9 cellular contexts compared by ENCODE assay signal in genomic region chr7:151226560-151226874, GRCh38. TPM values are rescaled to one million over a fixed set of nuclear protein-coding genes. Genes with fewer than 3 reads are reported as not detected.
A peak's percentile ranks its signal among the peaks of the same experiment; 100 is the strongest.
DNase-seq lines count a peak whose midpoint lies in the region; ATAC-seq and TF ChIP-seq lines count a peak whose summit lies in the region.
"Had no signal": no experiment of that assay in that cellular context is flagged by ENCODE, and none has a peak within 500 bp of the region (broad histone marks: within the 10 kb centered on the region; RNA-seq: fewer than 3 reads in every experiment).

No MANE protein-coding gene starts in this region.

- H3K36me3 Mint-ChIP-seq in endodermal cell (ENCODE audit: low read depth) = peaks cover 37% of the 10 kb centered on the region
- peaks cover 20% of the 10 kb centered on the region for H3K36me3 Mint-ChIP-seq in osteocyte (ENCODE audit: unreplicated experiment)

- WGBS in endodermal cell (ENCODE audit: insufficient coverage in 1 of 2, insufficient read length in 1 of 2), 2 experiments = 1 to 2% methylated on average over 13 to 15 of the region's 15 CpGs

- peak overlapping the region; percentile 65 for H2AFZ ChIP-seq in Loucy (ENCODE audit: low read length)

- H3K27ac ChIP-seq in endodermal cell (ENCODE audit: low read depth, low read length) = no peak overlapping the region

- H3K4me1 ChIP-seq in Loucy (ENCODE audit: insufficient read depth, low read length, poor library complexity, severe bottlenecking) = peaks cover 21% of the 10 kb centered on the region
- H3K4me1 ChIP-seq in endodermal cell (ENCODE audit: control insufficient read depth, insufficient read depth, low read length) = peaks cover 11% of the 10 kb centered on the region

- H3K27me3 Mint-ChIP-seq in endodermal cell (ENCODE audit: insufficient read depth) (no peaks in the 10 kb centered on the region), osteocyte (ENCODE audit: unreplicated experiment) (no peaks in the 10 kb centered on the region)

- peaks cover 19% of the 10 kb centered on the region; the same call in 1 of the 2 replicates for H3K36me3 ChIP-seq in Loucy (ENCODE audit: insufficient read depth, low read length)
- peaks cover 36% of the 10 kb centered on the region for H3K36me3 ChIP-seq in endodermal cell (ENCODE audit: control insufficient read depth, insufficient read depth, low read length)

- H3K4me1 Mint-ChIP-seq in endodermal cell (peaks cover 26% of the 10 kb centered on the region), osteocyte (ENCODE audit: unreplicated experiment) (peaks cover 34% of the 10 kb centered on the region)

- H3K27ac Mint-ChIP-seq in endodermal cell = peak overlapping the region; percentile 99
- H3K27ac Mint-ChIP-seq in osteocyte (ENCODE audit: unreplicated experiment) = peak overlapping the region; percentile 99

- no peak for TF ChIP-seq CTCF in Loucy (conservative IDR thresholded peaks at IDR 0.05; ENCODE audit: low read length)
- no peak for TF ChIP-seq CTCF in endodermal cell (conservative IDR thresholded peaks at IDR 0.05)
- TF ChIP-seq CTCF in osteocyte (IDR thresholded peaks at IDR 0.05) = no peak

- peaks cover 31% of the 10 kb centered on the region for H3K79me2 ChIP-seq in Loucy (ENCODE audit: insufficient read depth, low read length)

- H3K9me3 Mint-ChIP-seq in endodermal cell (no peaks in the 10 kb centered on the region), osteocyte (ENCODE audit: unreplicated experiment) (no peaks in the 10 kb centered on the region)

- H3K9ac ChIP-seq in Loucy (ENCODE audit: low read depth, low read length, poor library complexity, severe bottlenecking) (peak overlapping the region; percentile 77), endodermal cell (ENCODE audit: extremely low read depth, low read length, poor library complexity, severe bottlenecking) (peak overlapping the region; percentile 68)

- peaks cover 12% of the 10 kb centered on the region for H4K20me1 ChIP-seq in Loucy (ENCODE audit: insufficient read depth, low read length, poor library complexity, severe bottlenecking)

- H3K4me3 ChIP-seq in Loucy (ENCODE audit: low read length, poor library complexity, severe bottlenecking) (peak overlapping the region; percentile 85), endodermal cell (ENCODE audit: low read length) (peak overlapping the region; percentile 82)

- no peaks in the 10 kb centered on the region for H3F3A ChIP-seq in Loucy (ENCODE audit: low read depth)

- H3K4me2 ChIP-seq in Loucy (ENCODE audit: low read depth, low read length, poor library complexity, severe bottlenecking) = peak overlapping the region; percentile 95

- ATAC-seq in GM18909 (IDR thresholded peaks at IDR 0.05; ENCODE audit: poor library complexity, unreplicated experiment) (peak; percentile 16), HG03469 (IDR thresholded peaks at IDR 0.05; ENCODE audit: unreplicated experiment) (no peak)

- DNase-seq in endodermal cell (no peak), osteocyte (ENCODE audit: extremely low spot score, unreplicated experiment) (no peak), COLO829 (ENCODE audit: low spot score) (no peak), iPS-NIHi7 (ENCODE audit: extremely low spot score) (no peak), hypothalamus (lab: John Stamatoyannopoulos, UW) (no peak)

- H3K4me3 Mint-ChIP-seq in endodermal cell = peak overlapping the region; percentile 97
- peak overlapping the region; percentile 100 for H3K4me3 Mint-ChIP-seq in osteocyte (ENCODE audit: unreplicated experiment)

- H3K27me3 ChIP-seq in Loucy (ENCODE audit: insufficient read depth, low read length, poor library complexity, severe bottlenecking) (no peaks in the 10 kb centered on the region), endodermal cell (ENCODE audit: control insufficient read depth, insufficient read depth, low read length, poor library complexity, severe bottlenecking) (no peaks in the 10 kb centered on the region)

- no peaks in the 10 kb centered on the region for H3K9me3 ChIP-seq in Loucy (ENCODE audit: insufficient read depth, low read depth, low read length)
- no peaks in the 10 kb centered on the region for H3K9me3 ChIP-seq in endodermal cell (ENCODE audit: control insufficient read depth, low read length)

- no peaks in the 10 kb centered on the region for H3K9me2 ChIP-seq in Loucy (replicated peaks; ENCODE audit: low read depth, low read length)

RNA-seq across cellular contexts. Expression of gene ABCF2, which starts 0.5 kb away (rescaled TPM):
- total RNA-seq in endodermal cell (10 to 100 TPM; 43.3 to 48.9 TPM), osteocyte (43.9 and 47.5 TPM in 2 replicates)
- polyA plus RNA-seq in endodermal cell (2013, experiment 1 of 2) = 43.5 TPM
- polyA plus RNA-seq in endodermal cell (2013, experiment 2 of 2) = 37.8 TPM

RNA-seq across cellular contexts. Expression of gene CHPF2, which starts 5.8 kb away (rescaled TPM):
- total RNA-seq in endodermal cell (10 to 100 TPM; 31.9 to 35.6 TPM), osteocyte (89.5 and 93.2 TPM in 2 replicates)
- 23.1 TPM for polyA plus RNA-seq in endodermal cell (2013, experiment 1 of 2)
- 19.4 TPM for polyA plus RNA-seq in endodermal cell (2013, experiment 2 of 2)

RNA-seq across cellular contexts. Expression of gene H2BK1, which starts 16.2 kb away (rescaled TPM):
- not detected for total RNA-seq in endodermal cell
- polyA plus RNA-seq in endodermal cell (2013, experiment 1 of 2) = not detected
- not detected for polyA plus RNA-seq in endodermal cell (2013, experiment 2 of 2)
- total RNA-seq in osteocyte = 1.1 TPM in 1 of 2 replicates, not detected in the other

RNA-seq across cellular contexts. Expression of gene SMARCD3, which starts 22.0 kb away (rescaled TPM):
- total RNA-seq in endodermal cell (10 to 100 TPM; 40.0 to 43.5 TPM), osteocyte (88.7 and 96.9 TPM in 2 replicates)
- polyA plus RNA-seq in endodermal cell (2013, experiment 1 of 2) = 46.1 TPM
- polyA plus RNA-seq in endodermal cell (2013, experiment 2 of 2) = 41.7 TPM

RNA-seq across cellular contexts. Expression of gene ASB10, which starts 39.5 kb away (rescaled TPM):
- total RNA-seq in endodermal cell = not detected
- not detected for polyA plus RNA-seq in endodermal cell (2013, experiment 1 of 2)
- polyA plus RNA-seq in endodermal cell (2013, experiment 2 of 2) = not detected
- total RNA-seq in osteocyte = not detected in 2 replicates
- total RNA-seq: T-helper 1 cell treated with Interleukin-12 subunit alpha and Interleukin-12 subunit beta and Interleukin-4 antibody, amounts not matched to agents 30 ng/mL and 1 ng/mL, for 36 hours had no signal
